ENCODE assay signal across 19 cellular contexts in the genomic region with DNA sequence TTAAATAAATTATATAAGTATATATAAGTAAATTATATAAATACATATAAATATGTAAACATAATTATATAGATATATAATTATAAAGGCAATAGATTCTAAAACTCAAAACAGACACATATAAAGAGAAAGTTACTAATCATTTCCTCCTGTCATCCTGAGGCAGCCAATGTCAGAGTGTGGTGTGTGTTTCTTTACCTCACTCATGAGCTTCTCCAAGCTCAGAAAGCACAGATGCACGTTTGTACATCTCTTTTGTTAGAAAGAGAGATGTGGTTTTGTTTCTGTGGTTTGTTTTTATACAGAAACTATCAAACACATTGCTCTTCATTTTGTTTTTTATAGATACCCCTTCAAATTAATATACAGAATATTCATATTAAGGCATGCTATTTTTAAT.
"Had no signal": no experiment of that assay in that cellular context is flagged by ENCODE, and none has a peak within 500 bp of the region (broad histone marks: within the 10 kb centered on the region; RNA-seq: fewer than 3 reads in every experiment).

No MANE protein-coding gene starts in this region.

- H3K27ac ChIP-seq: gastrocnemius medialis, heart left ventricle, lower lobe of right lung, right lobe of liver, transverse colon, vagina had no signal

- ATAC-seq: activated T-helper 17 cell treated with anti-CD3 and anti-CD28 coated beads, Interleukin-2, amount 50 U/mL, for 72 hours; gastrocnemius medialis; heart left ventricle; lower lobe of right lung; right lobe of liver; stimulated activated memory B cell treated with anti-CD40 and anti-IgM and Interleukin-4, amounts not matched to agents 10 μg/mL and 1 μg/mL and 100 μg/mL, for 72 hours had no signal

- DNase-seq: activated CD8-positive, alpha-beta memory T cell treated with anti-CD3 and anti-CD28 coated beads for 24 hours; activated CD8-positive, alpha-beta memory T cell treated with anti-CD3 and anti-CD28 coated beads, Interleukin-2, amount 50 U/mL, for 4 hours; activated naive CD4-positive, alpha-beta T cell treated with Interleukin-2 at 50 U/mL for 16 hours; activated naive CD8-positive, alpha-beta T cell treated with anti-CD3 and anti-CD28 coated beads for 36 hours; activated T-cell treated with anti-CD3 and anti-CD28 coated beads, Interleukin-2, amount 50 U/mL, for 24 hours; amygdala; gastrocnemius medialis; heart left ventricle; lower lobe of right lung; naive B cell; nucleus accumbens; posterior cingulate gyrus; right lobe of liver; T-helper 1 cell; transverse colon had no signal

- H3K36me3 ChIP-seq: gastrocnemius medialis, heart left ventricle, lower lobe of right lung, right lobe of liver, transverse colon, vagina had no signal

- H3K27me3 ChIP-seq: gastrocnemius medialis, heart left ventricle, right lobe of liver, transverse colon, vagina had no signal

- H3K4me3 ChIP-seq: gastrocnemius medialis, heart left ventricle, lower lobe of right lung, right lobe of liver, skin epidermis, transverse colon, vagina had no signal

- H3K4me1 ChIP-seq: lower lobe of right lung, transverse colon had no signal

- H3K9me3 ChIP-seq: gastrocnemius medialis, heart left ventricle, lower lobe of right lung, right lobe of liver, transverse colon, vagina had no signal
